1 cellular context compared by ENCODE assay signal in the genomic region with DNA sequence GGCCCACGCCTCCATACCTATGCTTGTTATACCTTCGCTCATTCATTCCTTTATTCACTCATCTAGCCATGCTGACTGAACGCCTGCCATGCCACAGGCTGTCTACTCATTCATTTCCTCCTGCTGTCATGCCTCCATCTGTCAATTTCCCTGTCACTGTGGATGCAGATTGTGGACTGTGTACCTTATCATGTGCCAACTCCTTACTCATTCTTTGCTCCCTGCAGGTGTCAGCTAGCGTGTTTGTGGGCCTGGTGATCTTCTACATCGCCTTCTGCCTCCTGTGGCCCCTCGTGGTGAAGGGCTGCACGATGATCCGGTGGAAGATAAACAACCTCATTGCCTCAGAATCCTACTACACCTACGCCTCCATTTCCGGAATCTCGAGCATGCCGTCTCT.
A peak's percentile ranks its signal among the peaks of the same experiment; 100 is the strongest.
TF ChIP-seq lines count a peak whose summit lies in the region.

No MANE protein-coding gene starts in this region.

TF ChIP-seq in K562, 482 proteins besides CTCF, POLR2A, EP300 and RAD21 (continued from another document):
- TF ChIP-seq, protein P1, sequence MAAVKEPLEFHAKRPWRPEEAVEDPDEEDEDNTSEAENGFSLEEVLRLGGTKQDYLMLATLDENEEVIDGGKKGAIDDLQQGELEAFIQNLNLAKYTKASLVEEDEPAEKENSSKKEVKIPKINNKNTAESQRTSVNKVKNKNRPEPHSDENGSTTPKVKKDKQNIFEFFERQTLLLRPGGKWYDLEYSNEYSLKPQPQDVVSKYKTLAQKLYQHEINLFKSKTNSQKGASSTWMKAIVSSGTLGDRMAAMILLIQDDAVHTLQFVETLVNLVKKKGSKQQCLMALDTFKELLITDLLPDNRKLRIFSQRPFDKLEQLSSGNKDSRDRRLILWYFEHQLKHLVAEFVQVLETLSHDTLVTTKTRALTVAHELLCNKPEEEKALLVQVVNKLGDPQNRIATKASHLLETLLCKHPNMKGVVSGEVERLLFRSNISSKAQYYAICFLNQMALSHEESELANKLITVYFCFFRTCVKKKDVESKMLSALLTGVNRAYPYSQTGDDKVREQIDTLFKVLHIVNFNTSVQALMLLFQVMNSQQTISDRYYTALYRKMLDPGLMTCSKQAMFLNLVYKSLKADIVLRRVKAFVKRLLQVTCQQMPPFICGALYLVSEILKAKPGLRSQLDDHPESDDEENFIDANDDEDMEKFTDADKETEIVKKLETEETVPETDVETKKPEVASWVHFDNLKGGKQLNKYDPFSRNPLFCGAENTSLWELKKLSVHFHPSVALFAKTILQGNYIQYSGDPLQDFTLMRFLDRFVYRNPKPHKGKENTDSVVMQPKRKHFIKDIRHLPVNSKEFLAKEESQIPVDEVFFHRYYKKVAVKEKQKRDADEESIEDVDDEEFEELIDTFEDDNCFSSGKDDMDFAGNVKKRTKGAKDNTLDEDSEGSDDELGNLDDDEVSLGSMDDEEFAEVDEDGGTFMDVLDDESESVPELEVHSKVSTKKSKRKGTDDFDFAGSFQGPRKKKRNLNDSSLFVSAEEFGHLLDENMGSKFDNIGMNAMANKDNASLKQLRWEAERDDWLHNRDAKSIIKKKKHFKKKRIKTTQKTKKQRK (IDR thresholded peaks at IDR 0.05; ENCODE audit: borderline replicate concordance, low read depth, low read length): no peak
- TF ChIP-seq, protein P2, sequence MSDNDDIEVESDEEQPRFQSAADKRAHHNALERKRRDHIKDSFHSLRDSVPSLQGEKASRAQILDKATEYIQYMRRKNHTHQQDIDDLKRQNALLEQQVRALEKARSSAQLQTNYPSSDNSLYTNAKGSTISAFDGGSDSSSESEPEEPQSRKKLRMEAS (CRISPR knock-in tag; IDR thresholded peaks at IDR 0.05): peak; percentile 76
- TF ChIP-seq SIN3A (IDR thresholded peaks at IDR 0.05; ENCODE audit: borderline replicate concordance in 2 of 2, control insufficient read depth in 1 of 2, low read depth in 2 of 2, low read length in 2 of 2): peak; percentile 42 to 48; a peak in 2 of 4 replicates
- TF ChIP-seq SAFB2 (IDR thresholded peaks at IDR 0.05; ENCODE audit: borderline replicate concordance, low read depth, low read length, severe bottlenecking): no peak
- peak; percentile 86 for TF ChIP-seq TRIM24 (IDR thresholded peaks at IDR 0.05)
- 0 out of 2 replicates have a peak, but pooled peaks have one; percentile 2 for TF ChIP-seq NFE2 (IDR thresholded peaks at IDR 0.05; ENCODE audit: low read depth)
- TF ChIP-seq PML (IDR thresholded peaks at IDR 0.05; ENCODE audit: low read length): peak; percentile 31; the same call in 1 of the 2 replicates
- peak; percentile 90 for TF ChIP-seq CBFA2T2 (conservative IDR thresholded peaks at IDR 0.05)
- TF ChIP-seq, protein P3, sequence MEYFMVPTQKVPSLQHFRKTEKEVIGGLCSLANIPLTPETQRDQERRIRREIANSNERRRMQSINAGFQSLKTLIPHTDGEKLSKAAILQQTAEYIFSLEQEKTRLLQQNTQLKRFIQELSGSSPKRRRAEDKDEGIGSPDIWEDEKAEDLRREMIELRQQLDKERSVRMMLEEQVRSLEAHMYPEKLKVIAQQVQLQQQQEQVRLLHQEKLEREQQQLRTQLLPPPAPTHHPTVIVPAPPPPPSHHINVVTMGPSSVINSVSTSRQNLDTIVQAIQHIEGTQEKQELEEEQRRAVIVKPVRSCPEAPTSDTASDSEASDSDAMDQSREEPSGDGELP (CRISPR knock-in tag; IDR thresholded peaks at IDR 0.05; ENCODE audit: borderline replicate concordance): 0 out of 2 replicates have a peak, but pooled peaks have one; percentile 20
